Comparison of ENCODE assay signal across 8 cellular contexts in genomic region chr4:119454491-119455270, GRCh38.
DNase-seq lines count a peak whose midpoint lies in the region; ATAC-seq and TF ChIP-seq lines count a peak whose summit lies in the region.
"Not testable (repeated sequence)": the region's sequence is repeated elsewhere in the genome, so short reads cannot be mapped to it uniquely, and the experiment has no call there.

No MANE protein-coding gene starts in this region.

- peak overlapping the region; percentile 98 to 100 (median 100) for H3K27ac Mint-ChIP-seq in CD4-positive, CD25-positive, alpha-beta regulatory T cell

- H3K27me3 Mint-ChIP-seq in CD4-positive, CD25-positive, alpha-beta regulatory T cell: not testable (repeated sequence)

- peak overlapping the region; percentile 91 for H3K27ac ChIP-seq in CD4-positive, CD25-positive, alpha-beta regulatory T cell (ENCODE audit: insufficient read depth, low read length, poor library complexity, severe bottlenecking)
- peak overlapping the region in 57 of 59 donors; percentile 49 to 98 (median 91) for H3K27ac ChIP-seq in dorsolateral prefrontal cortex
- peak overlapping the region; percentile 82 to 97 (median 96) for H3K27ac ChIP-seq in right lobe of liver

- peak; percentile 93 to 98 (median 93) for DNase-seq in CD4-positive, CD25-positive, alpha-beta regulatory T cell
- peak; percentile 53 for DNase-seq in NCI-H748 treated with DMSO at 0.1 percent for 48 hours (lab: John Stamatoyannopoulos, UW)
- peak; percentile 90 to 91 for DNase-seq in activated CD4-positive, alpha-beta T cell treated with anti-CD3 and anti-CD28 coated beads, Interleukin-2, amount 50 U/mL, for 48 hours
- DNase-seq in dorsolateral prefrontal cortex: peak; percentile 91 to 98 (median 96)
- peak; percentile 97 for DNase-seq in right lobe of liver
- peak; percentile 93 for DNase-seq in stimulated activated CD4-positive, alpha-beta T cell treated with anti-CD3 and anti-CD28 coated beads, Interleukin-4, amount 100 ng/mL, for 24 hours

- not testable (repeated sequence) for H3K27me3 ChIP-seq in CD4-positive, CD25-positive, alpha-beta regulatory T cell (ENCODE audit: control insufficient read depth, insufficient read depth, low read length); dorsolateral prefrontal cortex; right lobe of liver

- not testable (repeated sequence) for H3K9me3 Mint-ChIP-seq in CD4-positive, CD25-positive, alpha-beta regulatory T cell

- peak; percentile 99 for ATAC-seq in CD4-positive, CD25-positive, alpha-beta regulatory T cell (ENCODE audit: low read depth in 2 of 2)
- ATAC-seq in GM19397 (IDR thresholded peaks at IDR 0.05; ENCODE audit: unreplicated experiment) (peak; percentile 100), HG03565 (IDR thresholded peaks at IDR 0.05; ENCODE audit: unreplicated experiment) (peak; percentile 100), right lobe of liver (peak; percentile 100)

- H3K36me3 ChIP-seq in CD4-positive, CD25-positive, alpha-beta regulatory T cell (ENCODE audit: control insufficient read depth, insufficient read depth, low read length); right lobe of liver: not testable (repeated sequence)

- not testable (repeated sequence) for H3K4me1 ChIP-seq in CD4-positive, CD25-positive, alpha-beta regulatory T cell (ENCODE audit: control insufficient read depth, insufficient read depth, low read length, poor library complexity, severe bottlenecking); right lobe of liver

- not testable (repeated sequence) for H3K9me3 ChIP-seq in CD4-positive, CD25-positive, alpha-beta regulatory T cell (ENCODE audit: control insufficient read depth in 2 of 2, low read length in 2 of 2); right lobe of liver

- H3K4me3 Mint-ChIP-seq in CD4-positive, CD25-positive, alpha-beta regulatory T cell: peak overlapping the region; percentile 93 to 98 (median 96)

- TF ChIP-seq CTCF in dorsolateral prefrontal cortex (IDR thresholded peaks at IDR 0.05 in 54 of 56, conservative IDR thresholded peaks at IDR 0.05 in 2 of 56; ENCODE audit: low read depth in 1 of 56, partially characterized antibody in 56 of 56) (peak in 34 of 56 donors; percentile 8 to 58 (median 36)), right lobe of liver (IDR thresholded peaks at IDR 0.05) (peak; percentile 7 to 22 (median 10))

- peaks cover 0 to 16% (median 6%) of the 10 kb centered on the region in 4 donors for H3K4me1 Mint-ChIP-seq in CD4-positive, CD25-positive, alpha-beta regulatory T cell

- intact Hi-C loops in dorsolateral prefrontal cortex (cut with DNase I): loop anchor here in 1 of 2 donors (10.0 kb wide), 1 partner anchor 150 kb away; a partner anchor contains a TSS
- intact Hi-C loops in right lobe of liver (cut with DNase I): not testable (repeated sequence)

- peak; percentile 67 for TF ChIP-seq POLR2A in right lobe of liver (IDR thresholded peaks at IDR 0.05)

- H3K36me3 Mint-ChIP-seq in CD4-positive, CD25-positive, alpha-beta regulatory T cell: not testable (repeated sequence)

- peak overlapping the region; percentile 69 for H3K4me3 ChIP-seq in CD4-positive, CD25-positive, alpha-beta regulatory T cell (ENCODE audit: low read depth, low read length)
- H3K4me3 ChIP-seq in dorsolateral prefrontal cortex (peak overlapping the region; percentile 43 to 97 (median 78)), right lobe of liver (peak overlapping the region; percentile 58 to 87 (median 85))

- WGBS in right lobe of liver (ENCODE audit: insufficient coverage, low coverage, low lambda C conversion rate, missing lambda C conversion rate): 0% methylated on average over 8 of the region's 80 CpGs

Comparison
In these comparisons a context has a peak if more than half of its experiments do, and no peak if none do; other contexts are left out.
1. Peak in every context shown above with its lines: DNase-seq, ATAC-seq, H3K4me3 ChIP-seq and H3K27ac ChIP-seq.